In genomic region chr15:21453683-21454082, GRCh38 we compare ENCODE assay signal across 2 cellular contexts. TPM values are rescaled to one million over a fixed set of nuclear protein-coding genes. Genes with fewer than 3 reads are reported as not detected.
"Had no signal": no experiment of that assay in that cellular context is flagged by ENCODE, and none has a peak within 500 bp of the region (broad histone marks: within the 10 kb centered on the region; RNA-seq: fewer than 3 reads in every experiment).

No MANE protein-coding gene starts in this region.

RNA-seq across cellular contexts. Expression of gene POTEB3, which starts 13.4 kb away (rescaled TPM):
- total RNA-seq: G401, GM12878 had no signal
